In the genomic region with DNA sequence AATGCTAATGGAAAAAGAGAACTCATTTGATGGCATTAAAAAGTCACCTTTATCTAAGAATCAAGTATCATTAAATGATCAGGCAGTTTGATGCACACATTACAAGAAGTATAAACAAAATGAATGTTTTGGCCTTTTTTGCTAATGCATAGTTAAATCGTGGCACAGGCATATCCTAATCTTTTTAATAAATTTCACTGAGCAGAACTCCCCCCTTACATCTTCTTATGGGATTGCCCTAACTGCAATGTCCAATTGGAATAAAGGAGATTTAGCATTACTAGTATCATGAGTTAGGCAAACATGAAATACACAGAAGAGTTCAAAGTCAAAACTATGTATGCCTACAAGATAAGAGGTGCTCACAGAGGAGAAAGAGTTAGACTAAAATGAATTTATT, we compare ENCODE assay signal across 1 cellular context.
TF ChIP-seq lines count a peak whose summit lies in the region.

No MANE protein-coding gene starts in this region.

TF ChIP-seq in HepG2, 621 proteins besides CTCF, POLR2A, EP300 and RAD21 (continued from another document):
- no peak for TF ChIP-seq SNAPC4 (CRISPR knock-in tag; IDR thresholded peaks at IDR 0.05)
- TF ChIP-seq ZNF205 (CRISPR knock-in tag; IDR thresholded peaks at IDR 0.05), result peak; percentile 53; the same call in 1 of the 2 replicates
- no peak for TF ChIP-seq JUND (CRISPR knock-in tag; IDR thresholded peaks at IDR 0.05)
- TF ChIP-seq, protein P1, sequence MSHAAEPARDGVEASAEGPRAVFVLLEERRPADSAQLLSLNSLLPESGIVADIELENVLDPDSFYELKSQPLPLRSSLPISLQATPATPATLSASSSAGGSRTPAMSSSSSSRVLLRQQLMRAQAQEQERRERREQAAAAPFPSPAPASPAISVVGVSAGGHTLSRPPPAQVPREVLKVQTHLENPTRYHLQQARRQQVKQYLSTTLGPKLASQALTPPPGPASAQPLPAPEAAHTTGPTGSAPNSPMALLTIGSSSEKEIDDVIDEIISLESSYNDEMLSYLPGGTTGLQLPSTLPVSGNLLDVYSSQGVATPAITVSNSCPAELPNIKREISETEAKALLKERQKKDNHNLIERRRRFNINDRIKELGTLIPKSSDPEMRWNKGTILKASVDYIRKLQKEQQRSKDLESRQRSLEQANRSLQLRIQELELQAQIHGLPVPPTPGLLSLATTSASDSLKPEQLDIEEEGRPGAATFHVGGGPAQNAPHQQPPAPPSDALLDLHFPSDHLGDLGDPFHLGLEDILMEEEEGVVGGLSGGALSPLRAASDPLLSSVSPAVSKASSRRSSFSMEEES (CRISPR knock-in tag; IDR thresholded peaks at IDR 0.05), result no peak
- TF ChIP-seq ZNF720 (CRISPR knock-in tag; IDR thresholded peaks at IDR 0.05), result no peak
- TF ChIP-seq GZF1 (CRISPR knock-in tag; IDR thresholded peaks at IDR 0.05), result no peak
- TF ChIP-seq MXI1 (IDR thresholded peaks at IDR 0.05; ENCODE audit: borderline replicate concordance, low read depth, low read length), result no peak
- TF ChIP-seq FOXA1 (IDR thresholded peaks at IDR 0.05), result no peak
- peak; percentile 62 for TF ChIP-seq FOXA1 (CRISPR knock-in tag; IDR thresholded peaks at IDR 0.05)
- no peak for TF ChIP-seq ZNF20 (CRISPR knock-in tag; IDR thresholded peaks at IDR 0.05)
- no peak for TF ChIP-seq NKX3-1 (CRISPR knock-in tag; IDR thresholded peaks at IDR 0.05)
- TF ChIP-seq CEBPG (CRISPR knock-in tag; IDR thresholded peaks at IDR 0.05), result peak; percentile 56
- peak; percentile 44 for TF ChIP-seq NFYC (CRISPR knock-in tag; IDR thresholded peaks at IDR 0.05)
- no peak for TF ChIP-seq ZFP36L2 (CRISPR knock-in tag; IDR thresholded peaks at IDR 0.05)
- TF ChIP-seq MZF1 (CRISPR knock-in tag; IDR thresholded peaks at IDR 0.05; ENCODE audit: borderline replicate concordance), result no peak
- TF ChIP-seq RARG (CRISPR knock-in tag; IDR thresholded peaks at IDR 0.05; ENCODE audit: low read depth), result no peak
- no peak for TF ChIP-seq ZNF362 (CRISPR knock-in tag; IDR thresholded peaks at IDR 0.05; ENCODE audit: borderline replicate concordance)
- TF ChIP-seq ZNF382 (CRISPR knock-in tag; IDR thresholded peaks at IDR 0.05; ENCODE audit: borderline replicate concordance), result no peak
- no peak for TF ChIP-seq SSRP1 (CRISPR knock-in tag; IDR thresholded peaks at IDR 0.05)
- no peak for TF ChIP-seq ZFP36 (IDR thresholded peaks at IDR 0.05; ENCODE audit: borderline replicate concordance, low read depth, low read length, partially characterized antibody)
- TF ChIP-seq CHD4 (IDR thresholded peaks at IDR 0.05; ENCODE audit: borderline replicate concordance, low read length), result peak; percentile 83; the same call in 1 of the 2 replicates
- TF ChIP-seq, protein P2, sequence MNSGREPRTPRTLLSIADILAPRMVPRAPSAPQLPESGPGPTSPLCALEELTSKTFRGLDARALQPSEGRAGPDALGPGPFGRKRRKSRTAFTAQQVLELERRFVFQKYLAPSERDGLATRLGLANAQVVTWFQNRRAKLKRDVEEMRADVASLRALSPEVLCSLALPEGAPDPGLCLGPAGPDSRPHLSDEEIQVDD (CRISPR knock-in tag; IDR thresholded peaks at IDR 0.05; ENCODE audit: borderline replicate concordance), result no peak
- peak; percentile 6; the same call in 1 of the 2 replicates for TF ChIP-seq SAP130 (CRISPR knock-in tag; IDR thresholded peaks at IDR 0.05; ENCODE audit: low read depth)
- no peak for TF ChIP-seq ZKSCAN1 (IDR thresholded peaks at IDR 0.05; ENCODE audit: low read length)
- no peak for TF ChIP-seq TERF1 (CRISPR knock-in tag; IDR thresholded peaks at IDR 0.05)
- no peak for TF ChIP-seq NFYB (CRISPR knock-in tag; IDR thresholded peaks at IDR 0.05)
- peak; percentile 99 for TF ChIP-seq ZNF276 (CRISPR knock-in tag; IDR thresholded peaks at IDR 0.05; ENCODE audit: low read depth)
- no peak for TF ChIP-seq NR2F2 (IDR thresholded peaks at IDR 0.05; ENCODE audit: borderline replicate concordance, low read depth)
- TF ChIP-seq, protein P3, sequence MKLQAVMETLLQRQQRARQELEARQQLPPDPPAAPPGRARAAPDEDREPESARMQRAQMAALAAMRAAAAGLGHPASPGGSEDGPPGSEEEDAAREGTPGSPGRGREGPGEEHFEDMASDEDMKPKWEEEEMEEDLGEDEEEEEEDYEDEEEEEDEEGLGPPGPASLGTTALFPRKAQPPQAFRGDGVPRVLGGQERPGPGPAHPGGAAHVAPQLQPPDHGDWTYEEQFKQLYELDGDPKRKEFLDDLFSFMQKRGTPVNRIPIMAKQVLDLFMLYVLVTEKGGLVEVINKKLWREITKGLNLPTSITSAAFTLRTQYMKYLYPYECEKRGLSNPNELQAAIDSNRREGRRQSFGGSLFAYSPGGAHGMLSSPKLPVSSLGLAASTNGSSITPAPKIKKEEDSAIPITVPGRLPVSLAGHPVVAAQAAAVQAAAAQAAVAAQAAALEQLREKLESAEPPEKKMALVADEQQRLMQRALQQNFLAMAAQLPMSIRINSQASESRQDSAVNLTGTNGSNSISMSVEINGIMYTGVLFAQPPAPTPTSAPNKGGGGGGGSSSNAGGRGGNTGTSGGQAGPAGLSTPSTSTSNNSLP (IDR thresholded peaks at IDR 0.05; ENCODE audit: low read depth, low read length), result peak; percentile 70
- TF ChIP-seq NFKBIZ (CRISPR knock-in tag; IDR thresholded peaks at IDR 0.05), result no peak
